Comparison of ENCODE assay signal across 1 cellular context in the genomic region with DNA sequence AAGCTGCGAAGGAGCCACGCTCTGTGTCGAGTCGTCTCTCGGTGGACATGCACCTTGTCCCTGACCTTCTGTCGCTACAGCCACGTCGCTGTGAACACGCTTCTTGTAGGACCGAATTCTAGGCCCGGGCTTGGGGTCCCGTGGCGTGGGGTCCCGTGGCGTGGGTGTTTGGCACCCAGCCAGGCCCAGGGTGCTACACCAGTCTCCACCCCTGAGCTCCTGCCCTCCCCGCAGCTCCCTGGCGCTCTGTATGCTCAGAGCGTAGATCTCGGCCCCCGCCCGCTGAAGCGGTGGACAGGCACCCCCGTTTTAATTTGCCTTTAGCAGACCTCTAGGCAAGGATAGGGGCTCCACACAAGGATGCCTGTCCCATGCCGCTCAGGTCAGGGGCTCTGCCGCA.
TF ChIP-seq lines count a peak whose summit lies in the region.

No MANE protein-coding gene starts in this region.

TF ChIP-seq in K562, 482 proteins besides CTCF, POLR2A, EP300 and RAD21 (continued from another document):
- TF ChIP-seq, protein P1, sequence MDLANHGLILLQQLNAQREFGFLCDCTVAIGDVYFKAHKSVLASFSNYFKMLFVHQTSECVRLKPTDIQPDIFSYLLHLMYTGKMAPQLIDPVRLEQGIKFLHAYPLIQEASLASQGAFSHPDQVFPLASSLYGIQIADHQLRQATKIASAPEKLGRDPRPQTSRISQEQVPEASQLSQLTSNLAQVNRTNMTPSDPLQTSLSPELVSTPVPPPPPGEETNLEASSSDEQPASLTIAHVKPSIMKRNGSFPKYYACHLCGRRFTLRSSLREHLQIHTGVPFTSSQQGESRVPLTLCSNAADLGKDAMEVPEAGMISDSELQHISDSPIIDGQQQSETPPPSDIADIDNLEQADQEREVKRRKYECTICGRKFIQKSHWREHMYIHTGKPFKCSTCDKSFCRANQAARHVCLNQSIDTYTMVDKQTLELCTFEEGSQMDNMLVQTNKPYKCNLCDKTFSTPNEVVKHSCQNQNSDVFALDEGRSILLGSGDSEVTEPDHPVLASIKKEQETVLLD (IDR thresholded peaks at IDR 0.05): no peak
